21 cellular contexts compared by ENCODE assay signal in genomic region chr11:111301840-111302113, GRCh38. TPM values are rescaled to one million over a fixed set of nuclear protein-coding genes. Genes with fewer than 3 reads are reported as not detected.
DNase-seq lines count a peak whose midpoint lies in the region; ATAC-seq and TF ChIP-seq lines count a peak whose summit lies in the region.
"Had no signal": no experiment of that assay in that cellular context is flagged by ENCODE, and none has a peak within 500 bp of the region (broad histone marks: within the 10 kb centered on the region; RNA-seq: fewer than 3 reads in every experiment).

No MANE protein-coding gene starts in this region.

- DNase-seq in DMS 273 (lab: John Stamatoyannopoulos, UW; ENCODE audit: unreplicated experiment) (peak; percentile 29), DMS 273 treated with DMSO at 0.1 percent for 48 hours (lab: John Stamatoyannopoulos, UW) (no peak), SK-N-MC (ENCODE audit: low read depth, low spot score) (no peak), right lobe of liver (no peak), thyroid gland (no peak), COLO829 (ENCODE audit: low spot score) (no peak), gastrocnemius medialis (no peak)
- DNase-seq: CD8-positive, alpha-beta T cell; H9; MG63; NCI-H1417 treated with DMSO at 0.1 percent for 48 hours; NCI-H748 treated with DMSO at 0.1 percent for 48 hours had no signal

- no peaks in the 10 kb centered on the region for H3K36me3 ChIP-seq in SK-N-MC (ENCODE audit: insufficient read depth, low read length)
- no peaks in the 10 kb centered on the region for H3K36me3 ChIP-seq in right lobe of liver
- no peaks in the 10 kb centered on the region for H3K36me3 ChIP-seq in thyroid gland
- H3K36me3 ChIP-seq in gastrocnemius medialis: no peaks in the 10 kb centered on the region
- H3K36me3 ChIP-seq: MG63, SJCRH30 had no signal

- H3K4me3 ChIP-seq in SK-N-MC: no peak overlapping the region
- no peak overlapping the region for H3K4me3 ChIP-seq in right lobe of liver
- no peak overlapping the region for H3K4me3 ChIP-seq in thyroid gland (replicated peaks in 1 of 3)
- H3K4me3 ChIP-seq in gastrocnemius medialis: no peak overlapping the region
- H3K4me3 ChIP-seq: GM23338, K562, MG63, SJCRH30 had no signal

- in situ Hi-C loops in gastrocnemius medialis (cut with MboI; ENCODE audit: low sequenced_read_pairs in 4 of 4): no loop called here

- WGBS in right lobe of liver (ENCODE audit: insufficient coverage, low coverage, low lambda C conversion rate, missing lambda C conversion rate): 42% methylated on average over 3 of the region's 3 CpGs
- 41 to 51% methylated on average over 3 of the region's 3 CpGs for WGBS in thyroid gland, 2 donors

- H3K4me1 ChIP-seq in right lobe of liver: peaks cover 0 to 44% (median 21%) of the 10 kb centered on the region in 4 donors
- H3K4me1 ChIP-seq in thyroid gland: peaks cover 44 to 46% of the 10 kb centered on the region in 2 donors
- peaks cover 0 to 6% of the 10 kb centered on the region in 2 donors for H3K4me1 ChIP-seq in gastrocnemius medialis
- H3K4me1 ChIP-seq: SJCRH30 had no signal

- intact Hi-C loops in right lobe of liver (cut with DNase I): no loop called here
- intact Hi-C loops in thyroid gland (cut with DNase I): loop anchor here (5.0 kb wide), 1 partner anchor 116 kb away; no protein-coding TSS in a partner anchor
- intact Hi-C loops in gastrocnemius medialis (cut with DNase I; ENCODE audit: low total_unique reads): no loop called here

- no peak for TF ChIP-seq POLR2A in right lobe of liver (IDR thresholded peaks at IDR 0.05)
- no peak for TF ChIP-seq POLR2A in thyroid gland (IDR thresholded peaks at IDR 0.05)
- no peak for TF ChIP-seq POLR2A in gastrocnemius medialis (IDR thresholded peaks at IDR 0.05)

- ATAC-seq in right lobe of liver (peak in 3 of 4 donors; percentile 29 to 52 (median 41)), GM19397 (IDR thresholded peaks at IDR 0.05; ENCODE audit: unreplicated experiment) (no peak), gastrocnemius medialis (no peak)
- ATAC-seq: CD8-positive, alpha-beta T cell; GM23338; K562 had no signal

- H3K9me3 ChIP-seq in SK-N-MC (ENCODE audit: low read depth, low read length) (no peaks in the 10 kb centered on the region), right lobe of liver (no peaks in the 10 kb centered on the region), thyroid gland (no peaks in the 10 kb centered on the region), gastrocnemius medialis (no peaks in the 10 kb centered on the region)
- H3K9me3 ChIP-seq: MG63, SJCRH30 had no signal

- H3K9ac ChIP-seq in SK-N-MC (ENCODE audit: insufficient read length): no peak overlapping the region

- H3K27ac ChIP-seq in SK-N-MC (peak overlapping the region; percentile 3; the same call in 1 of the 2 replicates), right lobe of liver (peak overlapping the region in 1 of 3 donors; percentile 55), thyroid gland (peak overlapping the region; percentile 13 to 91 (median 80)), gastrocnemius medialis (no peak overlapping the region)
- H3K27ac ChIP-seq: SJCRH30 had no signal

- no peak for TF ChIP-seq CTCF in right lobe of liver (IDR thresholded peaks at IDR 0.05)
- TF ChIP-seq CTCF in thyroid gland (IDR thresholded peaks at IDR 0.05): no peak
- TF ChIP-seq CTCF in gastrocnemius medialis (IDR thresholded peaks at IDR 0.05 in 4 of 5, conservative IDR thresholded peaks at IDR 0.05 in 1 of 5): no peak

- H3K27me3 ChIP-seq in right lobe of liver: no peaks in the 10 kb centered on the region
- no peaks in the 10 kb centered on the region for H3K27me3 ChIP-seq in thyroid gland
- H3K27me3 ChIP-seq in gastrocnemius medialis: no peaks in the 10 kb centered on the region
- H3K27me3 ChIP-seq: SJCRH30 had no signal

RNA-seq across cellular contexts. Expression of gene POU2AF3, which starts 3.4 kb away (rescaled TPM):
- under 1 TPM; 0.39 to 0.86 (median 0.52) TPM for total RNA-seq in right lobe of liver
- total RNA-seq in thyroid gland: 1 to 10 TPM in 3 of 4 donors, not detected in 1; 2.0 to 5.0 (median 4.6) TPM
- total RNA-seq in gastrocnemius medialis: under 1 TPM in 3 of 4 donors, not detected in 1; 0.22 to 0.58 (median 0.46) TPM
- total RNA-seq: CD8-positive, alpha-beta T cell; Daoy; G401; HT1080; K562; LHCN-M2; SJCRH30 had no signal

RNA-seq across cellular contexts. Expression of gene POU2AF2, which starts 56.3 kb away (rescaled TPM):
- total RNA-seq in right lobe of liver (not detected), thyroid gland (not detected), gastrocnemius medialis (under 1 TPM in 3 of 4 donors, not detected in 1; 0.36 to 0.86 (median 0.51) TPM)
- total RNA-seq: B cell; CD8-positive, alpha-beta T cell; Daoy; G401; GM23338; H9; HT1080; K562; LHCN-M2; SJCRH30 had no signal

Comparison
In these comparisons a context has a peak if more than half of its experiments do, and no peak if none do; other contexts are left out.
1. H3K27ac ChIP-seq: peak in SK-N-MC (single experiment) and thyroid gland (3 of 3); none in gastrocnemius medialis (0 of 4).
2. ATAC-seq: peak in right lobe of liver (3 of 4); none in GM19397 (single experiment) and gastrocnemius medialis (0 of 2).